14 cellular contexts compared by ENCODE assay signal in the genomic region with DNA sequence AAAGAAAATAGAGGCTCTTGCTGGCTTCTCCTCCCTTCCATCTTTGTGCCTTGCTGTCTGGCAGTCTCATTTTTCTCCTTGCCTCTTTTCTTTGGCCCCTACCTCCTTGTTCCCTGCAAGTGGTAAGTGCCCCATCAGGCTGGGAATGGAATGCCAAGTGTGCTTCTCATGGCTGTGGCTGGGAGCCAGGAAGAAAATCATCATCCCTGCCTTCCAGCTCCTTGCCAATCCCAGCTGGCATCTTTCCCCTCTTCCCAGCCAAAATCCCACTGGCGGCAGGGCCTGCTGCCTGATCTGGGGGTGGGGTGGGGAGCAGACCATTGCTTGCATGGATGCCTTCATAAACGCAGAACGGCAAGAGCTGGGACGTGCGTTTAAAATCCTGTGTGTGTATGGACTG. TPM values are rescaled to one million over a fixed set of nuclear protein-coding genes. Genes with fewer than 3 reads are reported as not detected.
DNase-seq lines count a peak whose midpoint lies in the region; ATAC-seq and TF ChIP-seq lines count a peak whose summit lies in the region.
"Had no signal": no experiment of that assay in that cellular context is flagged by ENCODE, and none has a peak within 500 bp of the region (broad histone marks: within the 10 kb centered on the region; RNA-seq: fewer than 3 reads in every experiment).

No MANE protein-coding gene starts in this region.

- no peak for ATAC-seq in GM23338
- ATAC-seq in left lung, result peak; percentile 79
- no peak for ATAC-seq in HG03460 (IDR thresholded peaks at IDR 0.05; ENCODE audit: unreplicated experiment)
- no peak for ATAC-seq in natural killer cell
- ATAC-seq in HG03196 (IDR thresholded peaks at IDR 0.05; ENCODE audit: unreplicated experiment), result no peak

- TF ChIP-seq CTCF in GM23338 (conservative IDR thresholded peaks at IDR 0.05; ENCODE audit: low read depth in 2 of 2) (no peak), astrocyte of the spinal cord (IDR thresholded peaks at IDR 0.05; ENCODE audit: low read depth, low read length) (no peak), left lung (IDR thresholded peaks at IDR 0.05) (no peak), natural killer cell (IDR thresholded peaks at IDR 0.05) (no peak)

- peak; percentile 33 for DNase-seq in GM23338 (ENCODE audit: low spot score)
- DNase-seq in astrocyte of the spinal cord (ENCODE audit: low read depth, low spot score), result peak; percentile 6
- peak in 1 of 2 donors; percentile 50 for DNase-seq in left lung
- peak; percentile 58 for DNase-seq in superior temporal gyrus (ENCODE audit: extremely low spot score)
- DNase-seq in NOMO-1 treated with DMSO at 0.1 percent for 48 hours (lab: John Stamatoyannopoulos, UW; ENCODE audit: unreplicated experiment), result no peak
- DNase-seq in natural killer cell, result no peak
- DNase-seq: activated naive CD4-positive, alpha-beta T cell treated with anti-CD3 and anti-CD28 coated beads for 36 hours; CD4-positive, CD25-positive, alpha-beta regulatory T cell; NCI-H1694 had no signal

- peaks cover 2% of the 10 kb centered on the region; the same call in 1 of the 2 replicates for H3K79me2 ChIP-seq in GM23338 (replicated peaks; ENCODE audit: insufficient read depth)

- H3K4me3 ChIP-seq in GM23338 (no peak overlapping the region), astrocyte of the spinal cord (ENCODE audit: low read depth, low read length) (no peak overlapping the region), left lung (no peak overlapping the region)

- peaks cover 40% of the 10 kb centered on the region for H3K36me3 ChIP-seq in GM23338 (ENCODE audit: insufficient read depth)
- peaks cover 0 to 4% of the 10 kb centered on the region in 2 donors for H3K36me3 ChIP-seq in left lung

- in situ Hi-C loops in astrocyte of the spinal cord (cut with HindIII; ENCODE audit: low sequenced_read_pairs), result no loop called here

- peaks cover 69% of the 10 kb centered on the region for H3K36me3 Mint-ChIP-seq in GM23338 (ENCODE audit: low read depth)
- no peaks in the 10 kb centered on the region for H3K36me3 Mint-ChIP-seq in natural killer cell
- H3K36me3 Mint-ChIP-seq: CD4-positive, CD25-positive, alpha-beta regulatory T cell had no signal

- peaks cover 12% of the 10 kb centered on the region for H3K4me1 ChIP-seq in GM23338 (ENCODE audit: insufficient read depth)
- H3K4me1 ChIP-seq in left lung, result peaks cover 0 to 3% of the 10 kb centered on the region in 2 donors

- H3F3A ChIP-seq in GM23338 (replicated peaks; ENCODE audit: low read depth), result peaks cover 25% of the 10 kb centered on the region; the same call in 1 of the 2 replicates

- H3K4me1 Mint-ChIP-seq in GM23338 (peaks cover 14% of the 10 kb centered on the region), natural killer cell (no peaks in the 10 kb centered on the region)
- H3K4me1 Mint-ChIP-seq: CD4-positive, CD25-positive, alpha-beta regulatory T cell; mesothelial cell of epicardium had no signal

- H3K4me3 Mint-ChIP-seq in GM23338 (no peak overlapping the region), natural killer cell (no peak overlapping the region)
- H3K4me3 Mint-ChIP-seq: activated naive CD4-positive, alpha-beta T cell treated with anti-CD3 and anti-CD28 coated beads for 36 hours; CD4-positive, CD25-positive, alpha-beta regulatory T cell; mesothelial cell of epicardium had no signal

- peaks cover 25% of the 10 kb centered on the region for H4K20me1 ChIP-seq in GM23338 (replicated peaks; ENCODE audit: insufficient read depth)

- peaks cover 10% of the 10 kb centered on the region for H3K27me3 Mint-ChIP-seq in GM23338 (ENCODE audit: insufficient read depth, low read depth, poor library complexity)
- H3K27me3 Mint-ChIP-seq in natural killer cell (ENCODE audit: low read depth in 2 of 2), result peaks cover 0 to 2% of the 10 kb centered on the region in 2 donors

- H3K27me3 ChIP-seq in GM23338 (ENCODE audit: insufficient read depth) (no peaks in the 10 kb centered on the region), left lung (no peaks in the 10 kb centered on the region)

- no peaks in the 10 kb centered on the region for H3K9me3 ChIP-seq in left lung

- no peaks in the 10 kb centered on the region for H3K9me2 ChIP-seq in GM23338 (ENCODE audit: insufficient read depth)

- no peak overlapping the region for H3K4me2 ChIP-seq in GM23338

- 0 out of 2 replicates have a peak overlapping the region, but pooled peaks have one; percentile 71 for H3K27ac ChIP-seq in GM23338 (ENCODE audit: low read depth)
- H3K27ac ChIP-seq in left lung, result no peak overlapping the region

- H3K9me3 Mint-ChIP-seq in GM23338, result no peaks in the 10 kb centered on the region
- H3K9me3 Mint-ChIP-seq in natural killer cell, result no peaks in the 10 kb centered on the region
- H3K9me3 Mint-ChIP-seq: activated naive CD4-positive, alpha-beta T cell treated with anti-CD3 and anti-CD28 coated beads for 36 hours; CD4-positive, CD25-positive, alpha-beta regulatory T cell; mesothelial cell of epicardium had no signal

- H2AFZ ChIP-seq in GM23338, result no peak overlapping the region

- intact Hi-C loops in left lung (cut with DNase I) (no loop called here), natural killer cell (cut with micrococcal nuclease) (no loop called here)

- H3K27ac Mint-ChIP-seq in GM23338 (no peak overlapping the region; the same call in 1 of the 2 replicates), natural killer cell (no peak overlapping the region)
- H3K27ac Mint-ChIP-seq: activated naive CD4-positive, alpha-beta T cell treated with anti-CD3 and anti-CD28 coated beads for 36 hours; CD4-positive, CD25-positive, alpha-beta regulatory T cell; mesothelial cell of epicardium had no signal

TF ChIP-seq in GM23338, 12 proteins besides CTCF, POLR2A, EP300 and RAD21:
- no peak for TF ChIP-seq POLR2AphosphoS5 (IDR thresholded peaks at IDR 0.05; ENCODE audit: low read depth)
- no peak for TF ChIP-seq ZNF331 (CRISPR knock-in tag; IDR thresholded peaks at IDR 0.05; ENCODE audit: low read depth)
- TF ChIP-seq STAT1 (IDR thresholded peaks at IDR 0.05; ENCODE audit: unreplicated experiment), result no peak
- no peak for TF ChIP-seq ZNF114 (CRISPR knock-in tag; IDR thresholded peaks at IDR 0.05)
- TF ChIP-seq EZH2 (IDR thresholded peaks at IDR 0.05; ENCODE audit: low read depth, unreplicated experiment), result no peak
- TF ChIP-seq, protein P1, sequence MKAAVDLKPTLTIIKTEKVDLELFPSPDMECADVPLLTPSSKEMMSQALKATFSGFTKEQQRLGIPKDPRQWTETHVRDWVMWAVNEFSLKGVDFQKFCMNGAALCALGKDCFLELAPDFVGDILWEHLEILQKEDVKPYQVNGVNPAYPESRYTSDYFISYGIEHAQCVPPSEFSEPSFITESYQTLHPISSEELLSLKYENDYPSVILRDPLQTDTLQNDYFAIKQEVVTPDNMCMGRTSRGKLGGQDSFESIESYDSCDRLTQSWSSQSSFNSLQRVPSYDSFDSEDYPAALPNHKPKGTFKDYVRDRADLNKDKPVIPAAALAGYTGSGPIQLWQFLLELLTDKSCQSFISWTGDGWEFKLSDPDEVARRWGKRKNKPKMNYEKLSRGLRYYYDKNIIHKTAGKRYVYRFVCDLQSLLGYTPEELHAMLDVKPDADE (IDR thresholded peaks at IDR 0.05), result no peak
- no peak for TF ChIP-seq CREB1 (CRISPR knock-in tag; IDR thresholded peaks at IDR 0.05; ENCODE audit: low read depth)
- TF ChIP-seq NANOG (IDR thresholded peaks at IDR 0.05; ENCODE audit: borderline replicate concordance), result no peak
- TF ChIP-seq REST (IDR thresholded peaks at IDR 0.05; ENCODE audit: unreplicated experiment), result no peak
- TF ChIP-seq JUNB (IDR thresholded peaks at IDR 0.05; ENCODE audit: unreplicated experiment), result no peak
- TF ChIP-seq EZH2phosphoT487 (IDR thresholded peaks at IDR 0.05; ENCODE audit: unreplicated experiment), result no peak

RNA-seq across cellular contexts. Expression of gene SLC25A18, which starts 27.0 kb away (rescaled TPM):
- 0.47 and 1.9 TPM in 2 replicates for total RNA-seq in GM23338 (2014; rRNA removed; shearing (Covaris generic))
- polyA plus RNA-seq in GM23338 (2016; fragmentation: Nextera tagmentation; extraction: Ambion mirVana), result 0.57 and 1.2 TPM in 2 replicates
- total RNA-seq in left lung, result under 1 TPM; 0.26 to 0.50 TPM
- not detected for total RNA-seq in natural killer cell
- total RNA-seq: activated CD8-positive, alpha-beta memory T cell treated with anti-CD3 and anti-CD28 coated beads for 36 hours; activated naive CD4-positive, alpha-beta T cell treated with anti-CD3 and anti-CD28 coated beads for 36 hours; CD4-positive, CD25-positive, alpha-beta regulatory T cell; pulmonary artery endothelial cell had no signal

Comparison
In these comparisons a context has a peak if more than half of its experiments do, and no peak if none do; other contexts are left out.
1. DNase-seq: peak in GM23338 (single experiment), astrocyte of the spinal cord (single experiment) and superior temporal gyrus (single experiment); none in NOMO-1 treated with DMSO at 0.1 percent for 48 hours (single experiment) and natural killer cell (single experiment).